ENCODE assay signal across 11 cellular contexts in genomic region chr22:28139993-28140392, GRCh38.
DNase-seq lines count a peak whose midpoint lies in the region; TF ChIP-seq lines count a peak whose summit lies in the region.
"Had no signal": no experiment of that assay in that cellular context is flagged by ENCODE, and none has a peak within 500 bp of the region (broad histone marks: within the 10 kb centered on the region; RNA-seq: fewer than 3 reads in every experiment).

No MANE protein-coding gene starts in this region.

- H3K9me3 ChIP-seq in SJSA1 (replicated peaks) (no peaks in the 10 kb centered on the region), Peyer's patch (no peaks in the 10 kb centered on the region)

- DNase-seq in Daoy (ENCODE audit: low read depth) (peak; percentile 33), SJSA1 (ENCODE audit: low read depth in 1 of 2, low spot score in 2 of 2) (peak; percentile 51 to 65), fibroblast of pulmonary artery (ENCODE audit: low read depth) (peak; percentile 88), renal cortical epithelial cell (ENCODE audit: low read depth) (peak; percentile 87), midbrain (lab: John Stamatoyannopoulos, UW) (no peak), OCI-M2 (lab: John Stamatoyannopoulos, UW; ENCODE audit: unreplicated experiment) (no peak), Peyer's patch (no peak), occipital lobe (lab: John Stamatoyannopoulos, UW) (no peak)
- DNase-seq: activated CD4-positive, alpha-beta memory T cell treated with anti-CD3 and anti-CD28 coated beads, Interleukin-2, amount 10 ng/mL, durations not matched to agents 7 days and 5 days; COR-L47; NCI-H1694 had no signal

- H3K27me3 ChIP-seq in SJSA1 (replicated peaks) (no peaks in the 10 kb centered on the region), Peyer's patch (no peaks in the 10 kb centered on the region)

- H3K36me3 ChIP-seq in SJSA1 (no peaks in the 10 kb centered on the region), Peyer's patch (no peaks in the 10 kb centered on the region)

- H3K4me3 ChIP-seq in SJSA1 (no peak overlapping the region), fibroblast of pulmonary artery (replicated peaks; ENCODE audit: low read depth, low read length) (no peak overlapping the region), Peyer's patch (no peak overlapping the region)

- no peak for TF ChIP-seq POLR2A in Peyer's patch (IDR thresholded peaks at IDR 0.05)

- H3K27ac ChIP-seq in SJSA1 = peak overlapping the region; percentile 57
- H3K27ac ChIP-seq in Peyer's patch = no peak overlapping the region

- no peak for TF ChIP-seq CTCF in fibroblast of pulmonary artery (IDR thresholded peaks at IDR 0.05; ENCODE audit: low read length, missing control alignments)
- TF ChIP-seq CTCF in Peyer's patch (IDR thresholded peaks at IDR 0.05) = no peak

- H3K4me1 ChIP-seq in SJSA1 (replicated peaks) (peaks cover 49% of the 10 kb centered on the region), Peyer's patch (no peaks in the 10 kb centered on the region)

Comparison
In these comparisons a context has a peak if more than half of its experiments do, and no peak if none do; other contexts are left out.
1. DNase-seq: peak in Daoy (single experiment), SJSA1 (2 of 2), fibroblast of pulmonary artery (single experiment) and renal cortical epithelial cell (single experiment); none in midbrain (single experiment), OCI-M2 (single experiment), Peyer's patch (0 of 3) and occipital lobe (single experiment).